ENCODE assay signal across 8 cellular contexts in genomic region chr15:63042879-63043340, GRCh38. TPM values are rescaled to one million over a fixed set of nuclear protein-coding genes. Genes with fewer than 3 reads are reported as not detected.
DNase-seq lines count a peak whose midpoint lies in the region; ATAC-seq and TF ChIP-seq lines count a peak whose summit lies in the region.

No MANE protein-coding gene starts in this region.

- H3K27ac Mint-ChIP-seq in activated CD4-positive, alpha-beta T cell treated with anti-CD3 and anti-CD28 coated beads, Interleukin-2, amount 10 ng/mL, durations not matched to agents 24 days and 14 days = no peak overlapping the region

- peaks cover 0 to 22% (median 0%) of the 10 kb centered on the region in 4 donors for H3K4me1 ChIP-seq in right lobe of liver
- peaks cover 14 to 34% of the 10 kb centered on the region in 2 donors for H3K4me1 ChIP-seq in thyroid gland

- H3K27ac ChIP-seq in right lobe of liver (peak overlapping the region; percentile 20 to 62 (median 54)), thyroid gland (peak overlapping the region in 2 of 3 donors; percentile 25 to 61)

- H3K27me3 ChIP-seq in right lobe of liver (no peaks in the 10 kb centered on the region), thyroid gland (no peaks in the 10 kb centered on the region)

- no peaks in the 10 kb centered on the region for H3K36me3 Mint-ChIP-seq in activated CD4-positive, alpha-beta T cell treated with anti-CD3 and anti-CD28 coated beads, Interleukin-2, amount 10 ng/mL, durations not matched to agents 24 days and 14 days (ENCODE audit: low read depth)

- intact Hi-C loops in activated CD4-positive, alpha-beta T cell treated with anti-CD3 and anti-CD28 coated beads, Interleukin-2, amount 10 ng/mL, durations not matched to agents 24 days and 14 days (cut with micrococcal nuclease) = no loop called here
- intact Hi-C loops in right lobe of liver (cut with DNase I) (loop anchor here in 1 of 2 donors (10.0 kb wide), 1 partner anchor 52 kb away; no protein-coding TSS in a partner anchor), thyroid gland (cut with DNase I) (no loop called here)

- H3K36me3 ChIP-seq in right lobe of liver = no peaks in the 10 kb centered on the region
- no peaks in the 10 kb centered on the region for H3K36me3 ChIP-seq in thyroid gland

- ATAC-seq in right lobe of liver (peak in 2 of 4 donors; percentile 6 to 10), HG02798 (IDR thresholded peaks at IDR 0.05; ENCODE audit: poor library complexity, unreplicated experiment) (no peak), HG02678 (IDR thresholded peaks at IDR 0.05; ENCODE audit: unreplicated experiment) (no peak)

- H3K4me3 Mint-ChIP-seq in activated CD4-positive, alpha-beta T cell treated with anti-CD3 and anti-CD28 coated beads, Interleukin-2, amount 10 ng/mL, durations not matched to agents 24 days and 14 days = peak overlapping the region; percentile 73

- no peak for TF ChIP-seq POLR2A in right lobe of liver (IDR thresholded peaks at IDR 0.05)
- TF ChIP-seq POLR2A in thyroid gland (IDR thresholded peaks at IDR 0.05) = no peak

- peaks cover 8% of the 10 kb centered on the region for H3K4me1 Mint-ChIP-seq in activated CD4-positive, alpha-beta T cell treated with anti-CD3 and anti-CD28 coated beads, Interleukin-2, amount 10 ng/mL, durations not matched to agents 24 days and 14 days

- no peaks in the 10 kb centered on the region for H3K9me3 ChIP-seq in right lobe of liver
- no peaks in the 10 kb centered on the region for H3K9me3 ChIP-seq in thyroid gland

- H3K4me3 ChIP-seq in cardiac fibroblast (replicated peaks in 1 of 2; ENCODE audit: low read depth in 2 of 2, low read length in 2 of 2) (peak overlapping the region; percentile 65 to 80), right lobe of liver (peak overlapping the region; percentile 37 to 56 (median 47)), thyroid gland (replicated peaks in 1 of 3) (peak overlapping the region; percentile 27 to 65 (median 46))

- H3K27me3 Mint-ChIP-seq in activated CD4-positive, alpha-beta T cell treated with anti-CD3 and anti-CD28 coated beads, Interleukin-2, amount 10 ng/mL, durations not matched to agents 24 days and 14 days = peaks cover 81% of the 10 kb centered on the region

- H3K9me3 Mint-ChIP-seq in activated CD4-positive, alpha-beta T cell treated with anti-CD3 and anti-CD28 coated beads, Interleukin-2, amount 10 ng/mL, durations not matched to agents 24 days and 14 days = no peaks in the 10 kb centered on the region

- 2% methylated on average over 9 of the region's 31 CpGs for WGBS in right lobe of liver (ENCODE audit: insufficient coverage, low coverage, low lambda C conversion rate, missing lambda C conversion rate)
- 1 to 4% methylated on average over 10 to 25 of the region's 31 CpGs for WGBS in thyroid gland, 2 donors

- TF ChIP-seq CTCF in cardiac fibroblast (IDR thresholded peaks at IDR 0.05; ENCODE audit: low read depth, low read length) (no peak), right lobe of liver (IDR thresholded peaks at IDR 0.05) (no peak), thyroid gland (IDR thresholded peaks at IDR 0.05) (no peak)

- DNase-seq in activated CD4-positive, alpha-beta T cell treated with anti-CD3 and anti-CD28 coated beads, Interleukin-2, amount 10 ng/mL, durations not matched to agents 24 days and 14 days = no peak
- no peak for DNase-seq in activated CD4-positive, alpha-beta T cell treated with anti-CD3 and anti-CD28 coated beads for 4 hours
- DNase-seq in cardiac fibroblast (ENCODE audit: low read depth in 2 of 2) = peak in 1 of 2 donors; percentile 59
- DNase-seq in right lobe of liver = no peak
- DNase-seq in thyroid gland = no peak
- DNase-seq in NCI-H2081 (lab: John Stamatoyannopoulos, UW) = no peak

RNA-seq across cellular contexts. Expression of gene TPM1, which starts 0.4 kb away (rescaled TPM):
- total RNA-seq in activated CD4-positive, alpha-beta T cell treated with anti-CD3 and anti-CD28 coated beads, Interleukin-2, amount 10 ng/mL, durations not matched to agents 24 days and 14 days = 10.1 and 10.6 TPM in 2 replicates
- total RNA-seq in right lobe of liver (100 to 1,000 TPM in 3 of 6 experiments, 10 to 100 TPM in 3; 44.3 to 180 (median 91.6) TPM), thyroid gland (100 to 1,000 TPM; 116 to 307 (median 226) TPM)
